In genomic region chr20:3753501-3754257, GRCh38 we compare ENCODE assay signal across 14 cellular contexts. TPM values are rescaled to one million over a fixed set of nuclear protein-coding genes. Genes with fewer than 3 reads are reported as not detected.
DNase-seq lines count a peak whose midpoint lies in the region; ATAC-seq and TF ChIP-seq lines count a peak whose summit lies in the region.
"Had no signal": no experiment of that assay in that cellular context is flagged by ENCODE, and none has a peak within 500 bp of the region (broad histone marks: within the 10 kb centered on the region; RNA-seq: fewer than 3 reads in every experiment).

No MANE protein-coding gene starts in this region.

- H3K27me3 ChIP-seq in left ventricle myocardium inferior (ENCODE audit: low read depth) (peaks cover 28% of the 10 kb centered on the region), esophagus muscularis mucosa (peaks cover 0 to 13% (median 0%) of the 10 kb centered on the region in 4 donors), tibial artery (peaks cover 0 to 29% of the 10 kb centered on the region in 2 donors)

- POLR2A ChIA-PET in T-cell (lab: Charles Lee) = no interaction called here

- H3K27ac Mint-ChIP-seq in T-cell = no peak overlapping the region
- H3K27ac Mint-ChIP-seq: activated naive CD8-positive, alpha-beta T cell treated with anti-CD3 and anti-CD28 coated beads, Interleukin-2, amount 50 U/mL, for 24 hours; H9; natural killer cell had no signal

- DNase-seq in left ventricle myocardium inferior (no peak), left cardiac atrium (no peak), esophagus muscularis mucosa (ENCODE audit: extremely low spot score) (no peak), COLO668 (lab: John Stamatoyannopoulos, UW; ENCODE audit: unreplicated experiment) (no peak), T-cell (no peak), tibial artery (no peak)

- H3K36me3 ChIP-seq in left ventricle myocardium inferior (peaks cover 27% of the 10 kb centered on the region), esophagus muscularis mucosa (peaks cover 0 to 83% (median 49%) of the 10 kb centered on the region in 4 donors), tibial artery (peaks cover 0 to 20% (median 6%) of the 10 kb centered on the region in 3 donors)
- H3K36me3 ChIP-seq: prostate gland had no signal

- H3K27me3 Mint-ChIP-seq in T-cell = peaks cover 0 to 5% of the 10 kb centered on the region in 2 donors
- H3K27me3 Mint-ChIP-seq: activated naive CD8-positive, alpha-beta T cell treated with anti-CD3 and anti-CD28 coated beads, Interleukin-2, amount 50 U/mL, for 24 hours; CD4-positive, CD25-positive, alpha-beta regulatory T cell had no signal

- TF ChIP-seq POLR2A in esophagus muscularis mucosa (IDR thresholded peaks at IDR 0.05; ENCODE audit: low read depth) = no peak

- no peak for TF ChIP-seq CTCF in left ventricle myocardium inferior (IDR thresholded peaks at IDR 0.05; ENCODE audit: borderline replicate concordance)
- no peak for TF ChIP-seq CTCF in esophagus muscularis mucosa (IDR thresholded peaks at IDR 0.05)
- TF ChIP-seq CTCF in tibial artery (IDR thresholded peaks at IDR 0.05) = no peak

- no peak for TF ChIP-seq EP300 in esophagus muscularis mucosa (IDR thresholded peaks at IDR 0.05)

- ATAC-seq in left cardiac atrium (no peak), T-cell (replicated peaks in 1 of 4) (no peak)

- H3K4me3 Mint-ChIP-seq in T-cell = no peak overlapping the region
- H3K4me3 Mint-ChIP-seq: activated naive CD8-positive, alpha-beta T cell treated with anti-CD3 and anti-CD28 coated beads, Interleukin-2, amount 50 U/mL, for 24 hours; dendritic cell treated with granulocyte-macrophage colony-stimulating factor and Interleukin-4, amounts not matched to agents 40 ng/mL and 50 ng/mL, for 4 days; H9 had no signal

- intact Hi-C loops in left ventricle myocardium inferior (cut with micrococcal nuclease) = no loop called here
- intact Hi-C loops in left cardiac atrium (cut with DNase I) = loop anchor here in 1 of 2 donors (5.0 kb wide), 1 partner anchor 36 kb away; no protein-coding TSS in a partner anchor
- intact Hi-C loops in esophagus muscularis mucosa (cut with DNase I) = no loop called here
- intact Hi-C loops in tibial artery (cut with DNase I; ENCODE audit: low total_unique reads) = no loop called here

- H3K9me3 ChIP-seq in left ventricle myocardium inferior (replicated peaks) = no peaks in the 10 kb centered on the region
- H3K9me3 ChIP-seq in esophagus muscularis mucosa = no peaks in the 10 kb centered on the region
- no peaks in the 10 kb centered on the region for H3K9me3 ChIP-seq in tibial artery
- H3K9me3 ChIP-seq: prostate gland had no signal

- CTCF ChIA-PET in T-cell (lab: Charles Lee) = interaction anchor here (0.8 to 1.5 kb wide), 4 partner anchors 14 to 102 kb away, joined by 3 to 6 read pairs (median 4); no protein-coding TSS in a partner anchor

- no peak overlapping the region for H3K4me3 ChIP-seq in left ventricle myocardium inferior
- H3K4me3 ChIP-seq in esophagus muscularis mucosa = no peak overlapping the region
- no peak overlapping the region for H3K4me3 ChIP-seq in tibial artery
- H3K4me3 ChIP-seq: prostate gland, smooth muscle cell had no signal

- WGBS in esophagus muscularis mucosa = 76% methylated on average over 16 of the region's 26 CpGs

- H3K4me1 ChIP-seq in left ventricle myocardium inferior = peaks cover 68% of the 10 kb centered on the region
- H3K4me1 ChIP-seq in esophagus muscularis mucosa = peaks cover 31 to 63% (median 43%) of the 10 kb centered on the region in 4 donors
- peaks cover 0 to 15% (median 0%) of the 10 kb centered on the region in 4 donors for H3K4me1 ChIP-seq in tibial artery

- H3K4me1 Mint-ChIP-seq in T-cell = peaks cover 6 to 16% (median 14%) of the 10 kb centered on the region in 3 donors

- H3K36me3 Mint-ChIP-seq in T-cell = peaks cover 11% of the 10 kb centered on the region
- H3K36me3 Mint-ChIP-seq: natural killer cell had no signal

- H3K9me3 Mint-ChIP-seq in T-cell = no peaks in the 10 kb centered on the region
- H3K9me3 Mint-ChIP-seq: activated naive CD8-positive, alpha-beta T cell treated with anti-CD3 and anti-CD28 coated beads, Interleukin-2, amount 50 U/mL, for 24 hours; CD4-positive, CD25-positive, alpha-beta regulatory T cell; dendritic cell treated with granulocyte-macrophage colony-stimulating factor and Interleukin-4, amounts not matched to agents 40 ng/mL and 50 ng/mL, for 4 days; H9; natural killer cell had no signal

- peak overlapping the region; percentile 61 for H3K27ac ChIP-seq in left ventricle myocardium inferior (replicated peaks)
- peak overlapping the region; percentile 27 to 57 (median 41) for H3K27ac ChIP-seq in esophagus muscularis mucosa (replicated peaks in 1 of 4)
- no peak overlapping the region for H3K27ac ChIP-seq in tibial artery
- H3K27ac ChIP-seq: epithelial cell of prostate, prostate gland had no signal

RNA-seq across cellular contexts. Expression of gene ADISSP, which starts 13.9 kb away (rescaled TPM):
- total RNA-seq in left ventricle myocardium inferior (10.2 TPM), left cardiac atrium (10 to 100 TPM; 17.2 to 23.2 TPM), esophagus muscularis mucosa (10 to 100 TPM; 56.5 to 96.1 (median 73.6) TPM), T-cell (10 to 100 TPM; 16.2 to 28.7 (median 22.6) TPM)

RNA-seq across cellular contexts. Expression of gene HSPA12B, which starts 21.2 kb away (rescaled TPM):
- total RNA-seq in left ventricle myocardium inferior (12.5 TPM), left cardiac atrium (10 to 100 TPM; 15.7 to 19.3 TPM), esophagus muscularis mucosa (10 to 100 TPM in 3 of 4 donors, 1 to 10 TPM in 1; 8.9 to 22.2 (median 16.4) TPM), T-cell (under 1 TPM in 2 of 5 donors, not detected in 3; 0.10 to 0.12 TPM)
- total RNA-seq: CD4-positive, CD25-positive, alpha-beta regulatory T cell; natural killer cell had no signal

RNA-seq across cellular contexts. Expression of gene SPEF1, which starts 27.6 kb away (rescaled TPM):
- total RNA-seq in left ventricle myocardium inferior = 0.33 TPM
- not detected for total RNA-seq in left cardiac atrium
- total RNA-seq in esophagus muscularis mucosa = under 1 TPM in 1 of 4 donors, not detected in 3; 0.50 TPM
- total RNA-seq in T-cell = under 1 TPM in 1 of 5 donors, not detected in 4; 0.16 TPM
- total RNA-seq: CD4-positive, CD25-positive, alpha-beta regulatory T cell had no signal

RNA-seq across cellular contexts. Expression of gene CENPB, which starts 32.9 kb away (rescaled TPM):
- total RNA-seq in left ventricle myocardium inferior = 70.7 TPM
- 10 to 100 TPM; 70.8 to 93.6 TPM for total RNA-seq in left cardiac atrium
- 100 to 1,000 TPM; 131 to 225 (median 199) TPM for total RNA-seq in esophagus muscularis mucosa
- total RNA-seq in T-cell = 10 to 100 TPM; 37.0 to 79.0 (median 60.8) TPM

RNA-seq across cellular contexts. Expression of gene SIGLEC1, which starts 41.3 kb away (rescaled TPM):
- total RNA-seq in left ventricle myocardium inferior = 6.4 TPM
- total RNA-seq in left cardiac atrium = 10 to 100 TPM; 12.4 to 23.9 TPM
- 10 to 100 TPM; 13.1 to 18.7 (median 13.8) TPM for total RNA-seq in esophagus muscularis mucosa
- under 1 TPM in 3 of 5 donors, not detected in 2; 0.06 to 0.16 (median 0.12) TPM for total RNA-seq in T-cell
- total RNA-seq: CD4-positive, CD25-positive, alpha-beta regulatory T cell; H9; smooth muscle cell had no signal

Comparison
In these comparisons a context has a peak if more than half of its experiments do, and no peak if none do; other contexts are left out.
1. H3K27ac ChIP-seq: peak in left ventricle myocardium inferior (single experiment) and esophagus muscularis mucosa (4 of 4); none in tibial artery (0 of 2).
2. RNA of gene HSPA12B, which starts 21.2 kb away (total RNA-seq): 8.9 to 22.2 TPM in esophagus muscularis mucosa, 15.7 to 19.3 TPM in left cardiac atrium and 12.5 TPM in left ventricle myocardium inferior (single experiment); 0.10 to 0.12 TPM in T-cell; every median in the first group is over 4 times any median in the second.